ENCODE assay signal across 1 cellular context in genomic region chr1:2448098-2448445, GRCh38.
TF ChIP-seq lines count a peak whose summit lies in the region.

No MANE protein-coding gene starts in this region.

TF ChIP-seq in GM23338, 12 proteins besides CTCF, POLR2A, EP300 and RAD21 (continued from another document):
- no peak for TF ChIP-seq ZNF462 (CRISPR knock-in tag; IDR thresholded peaks at IDR 0.05)
- TF ChIP-seq EZH2phosphoT487 (IDR thresholded peaks at IDR 0.05; ENCODE audit: unreplicated experiment) = no peak
- TF ChIP-seq STAT1 (IDR thresholded peaks at IDR 0.05; ENCODE audit: unreplicated experiment) = no peak
- no peak for TF ChIP-seq JUNB (IDR thresholded peaks at IDR 0.05; ENCODE audit: unreplicated experiment)
- no peak for TF ChIP-seq CREB1 (CRISPR knock-in tag; IDR thresholded peaks at IDR 0.05; ENCODE audit: low read depth)
- no peak for TF ChIP-seq NANOG (IDR thresholded peaks at IDR 0.05; ENCODE audit: borderline replicate concordance)
- TF ChIP-seq EZH2 (IDR thresholded peaks at IDR 0.05; ENCODE audit: low read depth, unreplicated experiment) = no peak
- TF ChIP-seq, protein P1, sequence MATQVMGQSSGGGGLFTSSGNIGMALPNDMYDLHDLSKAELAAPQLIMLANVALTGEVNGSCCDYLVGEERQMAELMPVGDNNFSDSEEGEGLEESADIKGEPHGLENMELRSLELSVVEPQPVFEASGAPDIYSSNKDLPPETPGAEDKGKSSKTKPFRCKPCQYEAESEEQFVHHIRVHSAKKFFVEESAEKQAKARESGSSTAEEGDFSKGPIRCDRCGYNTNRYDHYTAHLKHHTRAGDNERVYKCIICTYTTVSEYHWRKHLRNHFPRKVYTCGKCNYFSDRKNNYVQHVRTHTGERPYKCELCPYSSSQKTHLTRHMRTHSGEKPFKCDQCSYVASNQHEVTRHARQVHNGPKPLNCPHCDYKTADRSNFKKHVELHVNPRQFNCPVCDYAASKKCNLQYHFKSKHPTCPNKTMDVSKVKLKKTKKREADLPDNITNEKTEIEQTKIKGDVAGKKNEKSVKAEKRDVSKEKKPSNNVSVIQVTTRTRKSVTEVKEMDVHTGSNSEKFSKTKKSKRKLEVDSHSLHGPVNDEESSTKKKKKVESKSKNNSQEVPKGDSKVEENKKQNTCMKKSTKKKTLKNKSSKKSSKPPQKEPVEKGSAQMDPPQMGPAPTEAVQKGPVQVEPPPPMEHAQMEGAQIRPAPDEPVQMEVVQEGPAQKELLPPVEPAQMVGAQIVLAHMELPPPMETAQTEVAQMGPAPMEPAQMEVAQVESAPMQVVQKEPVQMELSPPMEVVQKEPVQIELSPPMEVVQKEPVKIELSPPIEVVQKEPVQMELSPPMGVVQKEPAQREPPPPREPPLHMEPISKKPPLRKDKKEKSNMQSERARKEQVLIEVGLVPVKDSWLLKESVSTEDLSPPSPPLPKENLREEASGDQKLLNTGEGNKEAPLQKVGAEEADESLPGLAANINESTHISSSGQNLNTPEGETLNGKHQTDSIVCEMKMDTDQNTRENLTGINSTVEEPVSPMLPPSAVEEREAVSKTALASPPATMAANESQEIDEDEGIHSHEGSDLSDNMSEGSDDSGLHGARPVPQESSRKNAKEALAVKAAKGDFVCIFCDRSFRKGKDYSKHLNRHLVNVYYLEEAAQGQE (IDR thresholded peaks at IDR 0.05; ENCODE audit: unreplicated experiment) = no peak
- TF ChIP-seq ZNF114 (CRISPR knock-in tag; IDR thresholded peaks at IDR 0.05) = no peak
